ENCODE assay signal across 22 cellular contexts in genomic region chr20:53810661-53811355, GRCh38.
DNase-seq lines count a peak whose midpoint lies in the region; ATAC-seq and TF ChIP-seq lines count a peak whose summit lies in the region.
"Had no signal": no experiment of that assay in that cellular context is flagged by ENCODE, and none has a peak within 500 bp of the region (broad histone marks: within the 10 kb centered on the region; RNA-seq: fewer than 3 reads in every experiment).

No MANE protein-coding gene starts in this region.

- H3K27ac Mint-ChIP-seq in stimulated activated memory B cell treated with anti-CD40 and anti-IgM and Interleukin-4, amounts not matched to agents 10 μg/mL and 1 μg/mL and 100 μg/mL, for 72 hours, result peak overlapping the region; percentile 33
- H3K27ac Mint-ChIP-seq: CD14-positive monocyte; CD4-positive, alpha-beta T cell had no signal

- H3K9me3 ChIP-seq in HEK293 (ENCODE audit: control insufficient read depth, insufficient read depth, low read depth, low read length) (no peaks in the 10 kb centered on the region), Panc1 (ENCODE audit: control insufficient read depth, insufficient read depth, low read depth, low read length) (no peaks in the 10 kb centered on the region)
- H3K9me3 ChIP-seq: BE2C; BLaER1 treated with 17β-estradiol and CSF1 and Interleukin-3, amounts not matched to agents 10 nM and 100 nM; HAP-1 had no signal

- no peak overlapping the region for H3K4me3 Mint-ChIP-seq in stimulated activated memory B cell treated with anti-CD40 and anti-IgM and Interleukin-4, amounts not matched to agents 10 μg/mL and 1 μg/mL and 100 μg/mL, for 72 hours
- H3K4me3 Mint-ChIP-seq: CD14-positive monocyte; CD4-positive, alpha-beta T cell had no signal

- TF ChIP-seq CTCF in HEK293 (tag by site-specific recombination; IDR thresholded peaks at IDR 0.05), result no peak
- TF ChIP-seq CTCF in Panc1 (IDR thresholded peaks at IDR 0.05), result no peak
- TF ChIP-seq CTCF in omental fat pad (IDR thresholded peaks at IDR 0.05), result no peak

- CTCF ChIA-PET in HEK293 (lab: Yijun Ruan, JAX) (interaction anchor here (0.8 kb wide), 1 partner anchor 106 kb away, joined by 9 read pairs; no protein-coding TSS in a partner anchor), Panc1 (lab: Charles Lee) (no interaction called here)

- peak; percentile 12 for DNase-seq in activated CD8-positive, alpha-beta memory T cell treated with anti-CD3 and anti-CD28 coated beads, Interleukin-2, amount 50 U/mL, for 48 hours
- DNase-seq in activated CD8-positive, alpha-beta memory T cell treated with anti-CD3 and anti-CD28 coated beads, Interleukin-2, amount 50 U/mL, for 4 hours, result no peak
- DNase-seq in Panc1 (ENCODE audit: low read depth, low spot score), result no peak
- no peak for DNase-seq in NAMALWA (ENCODE audit: low spot score)
- DNase-seq in mesenteric fat pad (ENCODE audit: low spot score), result no peak
- DNase-seq in omental fat pad (ENCODE audit: low spot score), result no peak
- DNase-seq: ACHN; AML-193; BE2C; CD4-positive, alpha-beta T cell; CD8-positive, alpha-beta memory T cell; DMS 273 treated with DMSO at 0.1 percent for 48 hours; DMS79; EL; GDM1; GOT3 had no signal

- no peaks in the 10 kb centered on the region for H3K36me3 ChIP-seq in HEK293 (ENCODE audit: control insufficient read depth in 2 of 2, insufficient read depth in 1 of 2, low read length in 2 of 2)
- no peaks in the 10 kb centered on the region for H3K36me3 ChIP-seq in Panc1 (ENCODE audit: control insufficient read depth, insufficient read depth, low read length)
- H3K36me3 ChIP-seq: BE2C; BLaER1 treated with 17β-estradiol and CSF1 and Interleukin-3, amounts not matched to agents 10 nM and 100 nM; HAP-1 had no signal

- H3K4me1 ChIP-seq in HEK293 (ENCODE audit: control insufficient read depth, insufficient read depth, low read length), result no peaks in the 10 kb centered on the region
- H3K4me1 ChIP-seq in Panc1 (ENCODE audit: control insufficient read depth, insufficient read depth, low read length), result peaks cover 24% of the 10 kb centered on the region
- H3K4me1 ChIP-seq: BE2C; BLaER1 treated with 17β-estradiol and CSF1 and Interleukin-3, amounts not matched to agents 10 nM and 100 nM had no signal

- no TSS peak for BruUV-seq in Panc1 (replicated peaks; lab: Mats Ljungman, UMichigan)

- intact Hi-C loops in Panc1 (cut with micrococcal nuclease; ENCODE audit: unreplicated experiment), result no loop called here

- H3K4me3 ChIP-seq in HEK293 (ENCODE audit: low read depth, low read length) (no peak overlapping the region), Panc1 (ENCODE audit: low read depth in 2 of 2, low read length in 2 of 2) (no peak overlapping the region)
- H3K4me3 ChIP-seq: BLaER1 treated with 17β-estradiol and CSF1 and Interleukin-3, amounts not matched to agents 10 nM and 100 nM; HAP-1 had no signal

- no peaks in the 10 kb centered on the region for H3K36me3 Mint-ChIP-seq in stimulated activated memory B cell treated with anti-CD40 and anti-IgM and Interleukin-4, amounts not matched to agents 10 μg/mL and 1 μg/mL and 100 μg/mL, for 72 hours
- H3K36me3 Mint-ChIP-seq: CD14-positive monocyte; CD8-positive, alpha-beta memory T cell had no signal

- no peaks in the 10 kb centered on the region for H3K9me3 Mint-ChIP-seq in stimulated activated memory B cell treated with anti-CD40 and anti-IgM and Interleukin-4, amounts not matched to agents 10 μg/mL and 1 μg/mL and 100 μg/mL, for 72 hours
- H3K9me3 Mint-ChIP-seq: CD14-positive monocyte; CD4-positive, alpha-beta T cell; CD8-positive, alpha-beta memory T cell had no signal

- peaks cover 11% of the 10 kb centered on the region for H3K4me1 Mint-ChIP-seq in stimulated activated memory B cell treated with anti-CD40 and anti-IgM and Interleukin-4, amounts not matched to agents 10 μg/mL and 1 μg/mL and 100 μg/mL, for 72 hours
- H3K4me1 Mint-ChIP-seq: CD14-positive monocyte had no signal

- H3K27me3 Mint-ChIP-seq in stimulated activated memory B cell treated with anti-CD40 and anti-IgM and Interleukin-4, amounts not matched to agents 10 μg/mL and 1 μg/mL and 100 μg/mL, for 72 hours, result no peaks in the 10 kb centered on the region
- H3K27me3 Mint-ChIP-seq: CD4-positive, alpha-beta T cell; CD8-positive, alpha-beta memory T cell had no signal

- in situ Hi-C loops in Panc1 (cut with HindIII; ENCODE audit: low pct_unique_long_range_greater_than_20kb, low sequenced_read_pairs), result no loop called here

- no peak for ATAC-seq in Panc1
- no peak for ATAC-seq in stimulated activated memory B cell treated with anti-CD40 and anti-IgM and Interleukin-4, amounts not matched to agents 10 μg/mL and 1 μg/mL and 100 μg/mL, for 72 hours
- no peak for ATAC-seq in omental fat pad (ENCODE audit: low FRiP score)

- POLR2A ChIA-PET in HEK293 (lab: Yijun Ruan, JAX), result no interaction called here
- POLR2A ChIA-PET in Panc1 (lab: Charles Lee), result no interaction called here

- no peaks in the 10 kb centered on the region for H3K27me3 ChIP-seq in Panc1 (ENCODE audit: control insufficient read depth, insufficient read depth, low read length)
- H3K27me3 ChIP-seq: BE2C; BLaER1 treated with 17β-estradiol and CSF1 and Interleukin-3, amounts not matched to agents 10 nM and 100 nM had no signal

- H3K27ac ChIP-seq in HEK293 (ENCODE audit: extremely low read depth, low read depth, low read length) (no peak overlapping the region), Panc1 (ENCODE audit: low read length) (peak overlapping the region; percentile 93)
- H3K27ac ChIP-seq: 22Rv1; BLaER1 treated with 17β-estradiol and CSF1 and Interleukin-3, amounts not matched to agents 10 nM and 100 nM had no signal

TF ChIP-seq in HEK293, 187 proteins besides CTCF, POLR2A, EP300 and RAD21:
- TF ChIP-seq ZNF626 (tag by site-specific recombination; IDR thresholded peaks at IDR 0.05) (no peak), PRDM10 (tag by site-specific recombination; IDR thresholded peaks at IDR 0.05) (0 out of 2 replicates have a peak, but pooled peaks have one; percentile 10)
